Comparison of ENCODE assay signal across 15 cellular contexts in the genomic region with DNA sequence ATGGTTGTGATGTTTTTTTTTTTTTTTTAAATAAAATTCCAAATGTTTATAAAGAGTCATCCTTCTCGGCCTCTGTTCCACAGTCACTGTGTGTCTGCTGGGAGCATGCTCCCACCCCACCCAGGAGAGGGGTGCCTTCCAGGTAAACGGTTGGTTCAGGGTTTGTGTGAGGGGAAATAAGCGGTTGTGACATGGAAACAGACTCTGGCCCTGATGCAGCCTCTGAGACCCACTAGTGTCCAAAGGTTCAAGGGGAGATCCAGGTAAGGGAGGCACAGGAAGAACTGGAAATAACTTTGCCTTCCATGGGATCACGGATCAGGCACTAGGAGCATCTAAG.
"Had no signal": no experiment of that assay in that cellular context is flagged by ENCODE, and none has a peak within 500 bp of the region (broad histone marks: within the 10 kb centered on the region; RNA-seq: fewer than 3 reads in every experiment).

No MANE protein-coding gene starts in this region.

- H3K9me3 ChIP-seq: upper lobe of left lung had no signal

- FAIRE-seq: kidney had no signal

- H3K27me3 ChIP-seq: upper lobe of left lung had no signal

- ATAC-seq: activated T-cell treated with anti-CD3 and anti-CD28 coated beads, Interleukin-2, amount 50 U/mL, for 72 hours; left ventricle myocardium superior; sciatic nerve; stimulated activated naive CD8-positive, alpha-beta T cell treated with anti-CD3 and anti-CD28 coated beads, Interleukin-15, Interleukin-2, amounts not matched to agents 100 U/mL and 50 U/mL, for 24 hours had no signal

- H3K4me3 ChIP-seq: upper lobe of left lung had no signal

- H3K4me3 Mint-ChIP-seq: activated CD4-positive, alpha-beta memory T cell treated with anti-CD3 and anti-CD28 coated beads for 36 hours; activated T-cell treated with anti-CD3 and anti-CD28 coated beads, Interleukin-2, amount 50 U/mL, for 72 hours; mesothelial cell of epicardium had no signal

- H3K4me1 Mint-ChIP-seq: mesothelial cell of epicardium had no signal

- DNase-seq: activated CD4-positive, alpha-beta memory T cell treated with anti-CD3 and anti-CD28 coated beads for 36 hours; activated naive CD4-positive, alpha-beta T cell treated with Interleukin-2 at 50 U/mL for 16 hours; activated T-cell treated with anti-CD3 and anti-CD28 coated beads, Interleukin-2, amount 50 U/mL, for 72 hours; caudate nucleus; cortex of kidney; effector memory CD4-positive, alpha-beta T cell; erythroblast; kidney; left ventricle myocardium superior; stimulated activated CD4-positive, alpha-beta T cell treated with anti-CD3 and anti-CD28 coated beads, Interleukin-2, amount 100 ng/mL, for 24 hours; stimulated activated naive CD8-positive, alpha-beta T cell treated with anti-CD3 and anti-CD28 coated beads, Interleukin-15, Interleukin-2, amounts not matched to agents 100 U/mL and 50 U/mL, for 24 hours; T-helper 9 cell; upper lobe of left lung had no signal

- H3K27ac Mint-ChIP-seq: activated CD4-positive, alpha-beta memory T cell treated with anti-CD3 and anti-CD28 coated beads for 36 hours; activated T-cell treated with anti-CD3 and anti-CD28 coated beads, Interleukin-2, amount 50 U/mL, for 72 hours had no signal

- H3K9me3 Mint-ChIP-seq: activated CD4-positive, alpha-beta memory T cell treated with anti-CD3 and anti-CD28 coated beads for 36 hours; activated T-cell treated with anti-CD3 and anti-CD28 coated beads, Interleukin-2, amount 50 U/mL, for 72 hours; mesothelial cell of epicardium had no signal
